ENCODE assay signal across 17 cellular contexts in genomic region chr13:20129076-20129475, GRCh38. TPM values are rescaled to one million over a fixed set of nuclear protein-coding genes. Genes with fewer than 3 reads are reported as not detected.
A peak's percentile ranks its signal among the peaks of the same experiment; 100 is the strongest.
DNase-seq lines count a peak whose midpoint lies in the region; ATAC-seq, FAIRE-seq and TF ChIP-seq lines count a peak whose summit lies in the region.
"Had no signal": no experiment of that assay in that cellular context is flagged by ENCODE, and none has a peak within 500 bp of the region (broad histone marks: within the 10 kb centered on the region; RNA-seq: fewer than 3 reads in every experiment).

No MANE protein-coding gene starts in this region.

- H3K4me3 Mint-ChIP-seq in CD4-positive, alpha-beta memory T cell, result peak overlapping the region; percentile 50 to 81 (median 67)

- H3K9ac ChIP-seq in Loucy (ENCODE audit: low read depth, low read length, poor library complexity, severe bottlenecking) (peak overlapping the region; percentile 76), iPS-20b (ENCODE audit: low read depth, low read length) (no peak overlapping the region)

- peak overlapping the region in 1 of 2 donors; percentile 52 for H3K4me3 ChIP-seq in CD4-positive, alpha-beta memory T cell (ENCODE audit: low read length in 2 of 2)
- H3K4me3 ChIP-seq in Loucy (ENCODE audit: low read length, poor library complexity, severe bottlenecking), result peak overlapping the region; percentile 78
- H3K4me3 ChIP-seq in iPS-20b (ENCODE audit: low read length), result peak overlapping the region; percentile 73
- peak overlapping the region; percentile 40 to 65 (median 58) for H3K4me3 ChIP-seq in pancreas
- H3K4me3 ChIP-seq: lung had no signal

- peaks cover 0 to 6% (median 1%) of the 10 kb centered on the region in 4 donors for H3K4me1 Mint-ChIP-seq in CD4-positive, alpha-beta memory T cell

- CTCF ChIA-PET in CD4-positive, alpha-beta memory T cell (lab: Charles Lee; ENCODE audit: partially characterized antibody), result interaction anchor here (0.6 to 3.1 kb wide), 5 partner anchors 10 to 147 kb away, joined by 3 to 29 read pairs (median 9); no protein-coding TSS in a partner anchor

- H3K27ac ChIP-seq in CD4-positive, alpha-beta memory T cell (ENCODE audit: low read depth, low read length), result no peak overlapping the region
- no peak overlapping the region for H3K27ac ChIP-seq in iPS-20b (ENCODE audit: low read length)
- H3K27ac ChIP-seq in pancreas, result no peak overlapping the region
- H3K27ac ChIP-seq: epithelial cell of prostate had no signal

- no peaks in the 10 kb centered on the region for H3K9me3 Mint-ChIP-seq in CD4-positive, alpha-beta memory T cell
- H3K9me3 Mint-ChIP-seq: IgD-negative memory B cell had no signal

- no peaks in the 10 kb centered on the region for H3K9me3 ChIP-seq in CD4-positive, alpha-beta memory T cell (ENCODE audit: control insufficient read depth in 1 of 2, low read length in 2 of 2)
- no peaks in the 10 kb centered on the region for H3K9me3 ChIP-seq in Loucy (ENCODE audit: insufficient read depth, low read depth, low read length)
- H3K9me3 ChIP-seq in iPS-20b (ENCODE audit: insufficient read depth, low read depth, low read length), result no peaks in the 10 kb centered on the region
- H3K9me3 ChIP-seq in pancreas, result no peaks in the 10 kb centered on the region
- H3K9me3 ChIP-seq: heart right ventricle had no signal

- intact Hi-C loops in CD4-positive, alpha-beta memory T cell (cut with micrococcal nuclease), result loop anchor here (2.0 to 5.0 kb wide), 2 partner anchors 32 to 172 kb away; partner anchors contain the start of genes GJA3 and ZMYM2
- intact Hi-C loops in pancreas (cut with DNase I), result no loop called here

- no peak for ATAC-seq in pancreas

- no peaks in the 10 kb centered on the region for H3K9me2 ChIP-seq in Loucy (replicated peaks; ENCODE audit: low read depth, low read length)

- H3K27me3 Mint-ChIP-seq in CD4-positive, alpha-beta memory T cell, result peaks cover 9 to 22% of the 10 kb centered on the region in 2 donors

- H3K79me2 ChIP-seq in Loucy (ENCODE audit: insufficient read depth, low read length), result no peaks in the 10 kb centered on the region

- H3K4me2 ChIP-seq in Loucy (ENCODE audit: low read depth, low read length, poor library complexity, severe bottlenecking), result peak overlapping the region; percentile 93

- WGBS in pancreas, 2 donors, result 60 to 63% methylated on average over 18 of the region's 18 CpGs

- H3K27ac Mint-ChIP-seq in CD4-positive, alpha-beta memory T cell, result no peak overlapping the region
- H3K27ac Mint-ChIP-seq: IgD-negative memory B cell had no signal

- peaks cover 8% of the 10 kb centered on the region for H3K4me1 ChIP-seq in CD4-positive, alpha-beta memory T cell (ENCODE audit: insufficient read depth, low read length)
- peaks cover 11% of the 10 kb centered on the region for H3K4me1 ChIP-seq in Loucy (ENCODE audit: insufficient read depth, low read length, poor library complexity, severe bottlenecking)
- no peaks in the 10 kb centered on the region for H3K4me1 ChIP-seq in iPS-20b (ENCODE audit: insufficient read depth, low read length)
- no peaks in the 10 kb centered on the region for H3K4me1 ChIP-seq in pancreas

- peaks cover 15% of the 10 kb centered on the region for H3K27me3 ChIP-seq in CD4-positive, alpha-beta memory T cell (ENCODE audit: insufficient read depth, low read length)
- H3K27me3 ChIP-seq in Loucy (ENCODE audit: insufficient read depth, low read length, poor library complexity, severe bottlenecking) (no peaks in the 10 kb centered on the region), iPS-20b (ENCODE audit: insufficient read depth, low read length) (peaks cover 53% of the 10 kb centered on the region), pancreas (no peaks in the 10 kb centered on the region)

- no peaks in the 10 kb centered on the region for H3K36me3 Mint-ChIP-seq in CD4-positive, alpha-beta memory T cell
- H3K36me3 Mint-ChIP-seq: CD14-positive monocyte, IgD-negative memory B cell had no signal

- POLR2A ChIA-PET in CD4-positive, alpha-beta memory T cell (lab: Charles Lee; ENCODE audit: partially characterized antibody), result interaction anchor here (1.4 to 2.1 kb wide), 2 partner anchors 11 to 28 kb away, joined by 4 to 22 read pairs; no protein-coding TSS in a partner anchor

- peak overlapping the region; percentile 90; the same call in 1 of the 2 replicates for H2AFZ ChIP-seq in Loucy (ENCODE audit: low read length)

- DNase-seq in CD4-positive, alpha-beta memory T cell, result no peak
- no peak for DNase-seq in pancreas
- no peak for DNase-seq in C1 segment of cervical spinal cord (lab: John Stamatoyannopoulos, UW)
- no peak for DNase-seq in A172 (ENCODE audit: low spot score)
- DNase-seq in stimulated activated naive CD4-positive, alpha-beta T cell treated with Interleukin-2 at 50 U/mL for 16 hours (lab: John Stamatoyannopoulos, UW), result no peak
- no peak for DNase-seq in anterior cingulate cortex (lab: John Stamatoyannopoulos, UW)
- DNase-seq: activated naive CD4-positive, alpha-beta T cell; HCEC 1CT; heart right ventricle; NCI-H1436 had no signal

- TF ChIP-seq CTCF in Loucy (conservative IDR thresholded peaks at IDR 0.05; ENCODE audit: low read length), result no peak
- no peak for TF ChIP-seq CTCF in pancreas (IDR thresholded peaks at IDR 0.05)

- no peaks in the 10 kb centered on the region for H3F3A ChIP-seq in Loucy (ENCODE audit: low read depth)

- no peak for FAIRE-seq in pancreas (lab: Jason Lieb, UNC)
- FAIRE-seq: G401.6 had no signal

- no peaks in the 10 kb centered on the region for H4K20me1 ChIP-seq in Loucy (ENCODE audit: insufficient read depth, low read length, poor library complexity, severe bottlenecking)

- H3K36me3 ChIP-seq in CD4-positive, alpha-beta memory T cell (ENCODE audit: insufficient read depth, low read length), result no peaks in the 10 kb centered on the region
- H3K36me3 ChIP-seq in Loucy (ENCODE audit: insufficient read depth, low read length) (no peaks in the 10 kb centered on the region), iPS-20b (ENCODE audit: insufficient read depth, low read depth, low read length) (no peaks in the 10 kb centered on the region), pancreas (no peaks in the 10 kb centered on the region)
- H3K36me3 ChIP-seq: heart right ventricle had no signal

RNA-seq across cellular contexts. Expression of gene GJA3, which starts 31.8 kb away (rescaled TPM):
- under 1 TPM in 1 of 2 experiments, not detected in 1; 0.09 TPM for total RNA-seq in CD4-positive, alpha-beta memory T cell
- not detected for polyA plus RNA-seq in CD4-positive, alpha-beta memory T cell
- under 1 TPM; 0.03 to 0.15 (median 0.07) TPM for total RNA-seq in pancreas
- polyA plus RNA-seq in pancreas, result under 1 TPM; 0.08 to 0.40 TPM
- 0.52 and 1.6 TPM in 2 replicates for total RNA-seq in A172 (2014; rRNA removed; shearing (Covaris generic))
- polyA plus RNA-seq: CD14-positive monocyte had no signal
